Comparison of ENCODE assay signal across 20 cellular contexts in genomic region chr13:39232401-39232980, GRCh38.
"Had no signal": no experiment of that assay in that cellular context is flagged by ENCODE, and none has a peak within 500 bp of the region (broad histone marks: within the 10 kb centered on the region; RNA-seq: fewer than 3 reads in every experiment).

No MANE protein-coding gene starts in this region.

- H3K9me3 ChIP-seq: esophagus muscularis mucosa, gastroesophageal sphincter, heart right ventricle, neutrophil, sigmoid colon, thoracic aorta, tibial nerve, upper lobe of left lung had no signal

- H3K4me1 ChIP-seq: esophagus muscularis mucosa, foreskin keratinocyte, gastroesophageal sphincter, parathyroid adenoma, tibial nerve, upper lobe of left lung had no signal

- H3K27ac ChIP-seq: coronary artery, esophagus muscularis mucosa, foreskin keratinocyte, gastroesophageal sphincter, heart right ventricle, neutrophil, parathyroid adenoma, sigmoid colon, thoracic aorta, tibial nerve, upper lobe of left lung had no signal

- H3K36me3 ChIP-seq: esophagus muscularis mucosa, gastroesophageal sphincter, heart right ventricle, neutrophil, sigmoid colon, thoracic aorta, tibial nerve, upper lobe of left lung had no signal

- H3K79me2 ChIP-seq: parathyroid adenoma had no signal

- H3K27me3 ChIP-seq: esophagus muscularis mucosa, gastroesophageal sphincter, heart right ventricle, neutrophil, sigmoid colon, tibial nerve, upper lobe of left lung had no signal

- ATAC-seq: foreskin keratinocyte; gastroesophageal sphincter; heart right ventricle; left colon; left ventricle myocardium superior; natural killer cell; stimulated activated naive B cell treated with anti-CD40 and anti-IgM and Interleukin-4, amounts not matched to agents 10 μg/mL and 1 μg/mL and 100 μg/mL, for 72 hours had no signal

- DNase-seq: dermis blood vessel endothelial cell; effector memory CD4-positive, alpha-beta T cell; foreskin keratinocyte; heart right ventricle; hippocampal formation; left colon; left ventricle myocardium superior; natural killer cell; sigmoid colon; stimulated activated CD4-positive, alpha-beta T cell treated with anti-CD3 and anti-CD28 coated beads, Interleukin-4, amount 100 ng/mL, for 4 hours; stimulated activated naive B cell treated with anti-CD40 and anti-IgM and Interleukin-4, amounts not matched to agents 10 μg/mL and 1 μg/mL and 100 μg/mL, for 72 hours; upper lobe of left lung had no signal

- H2AFZ ChIP-seq: parathyroid adenoma had no signal

- H3K4me3 ChIP-seq: coronary artery, esophagus muscularis mucosa, gastroesophageal sphincter, heart right ventricle, lung, sigmoid colon, thoracic aorta, tibial nerve, upper lobe of left lung had no signal
